Comparison of ENCODE assay signal across 1 cellular context in the genomic region with DNA sequence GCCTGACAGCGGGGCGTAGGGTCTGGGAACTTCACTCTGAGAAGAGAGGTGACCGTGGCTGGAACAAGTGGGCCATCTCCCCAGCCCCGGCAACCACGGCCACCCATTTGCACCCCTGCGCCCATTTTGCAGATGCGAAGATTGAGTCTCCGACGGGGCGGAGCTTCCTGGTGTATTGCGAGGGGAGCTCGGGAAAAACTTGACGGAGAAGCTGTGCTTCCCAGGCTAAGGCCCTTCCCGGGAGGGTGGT.
TF ChIP-seq lines count a peak whose summit lies in the region.

No MANE protein-coding gene starts in this region.

TF ChIP-seq in HepG2, 621 proteins besides CTCF, POLR2A, EP300 and RAD21 (continued from another document):
- TF ChIP-seq, protein P1, sequence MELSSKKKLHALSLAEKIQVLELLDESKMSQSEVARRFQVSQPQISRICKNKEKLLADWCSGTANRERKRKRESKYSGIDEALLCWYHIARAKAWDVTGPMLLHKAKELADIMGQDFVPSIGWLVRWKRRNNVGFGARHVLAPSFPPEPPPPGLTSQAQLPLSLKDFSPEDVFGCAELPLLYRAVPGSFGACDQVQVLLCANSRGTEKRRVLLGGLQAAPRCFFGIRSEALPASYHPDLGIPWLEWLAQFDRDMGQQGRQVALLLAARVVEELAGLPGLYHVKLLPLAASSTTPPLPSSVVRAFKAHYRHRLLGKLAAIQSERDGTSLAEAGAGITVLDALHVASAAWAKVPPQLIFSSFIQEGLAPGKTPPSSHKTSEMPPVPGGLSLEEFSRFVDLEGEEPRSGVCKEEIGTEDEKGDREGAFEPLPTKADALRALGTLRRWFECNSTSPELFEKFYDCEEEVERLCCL (CRISPR knock-in tag; IDR thresholded peaks at IDR 0.05; ENCODE audit: borderline replicate concordance) = no peak
- TF ChIP-seq, protein P2, sequence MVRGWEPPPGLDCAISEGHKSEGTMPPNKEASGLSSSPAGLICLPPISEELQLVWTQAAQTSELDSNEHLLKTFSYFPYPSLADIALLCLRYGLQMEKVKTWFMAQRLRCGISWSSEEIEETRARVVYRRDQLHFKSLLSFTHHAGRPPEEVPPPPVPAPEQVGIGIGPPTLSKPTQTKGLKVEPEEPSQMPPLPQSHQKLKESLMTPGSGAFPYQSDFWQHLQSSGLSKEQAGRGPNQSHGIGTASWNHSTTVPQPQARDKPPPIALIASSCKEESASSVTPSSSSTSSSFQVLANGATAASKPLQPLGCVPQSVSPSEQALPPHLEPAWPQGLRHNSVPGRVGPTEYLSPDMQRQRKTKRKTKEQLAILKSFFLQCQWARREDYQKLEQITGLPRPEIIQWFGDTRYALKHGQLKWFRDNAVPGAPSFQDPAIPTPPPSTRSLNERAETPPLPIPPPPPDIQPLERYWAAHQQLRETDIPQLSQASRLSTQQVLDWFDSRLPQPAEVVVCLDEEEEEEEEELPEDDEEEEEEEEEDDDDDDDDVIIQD (CRISPR knock-in tag; IDR thresholded peaks at IDR 0.05; ENCODE audit: low read depth) = no peak
- no peak for TF ChIP-seq NKX3-1 (CRISPR knock-in tag; IDR thresholded peaks at IDR 0.05)
- TF ChIP-seq, protein P3, sequence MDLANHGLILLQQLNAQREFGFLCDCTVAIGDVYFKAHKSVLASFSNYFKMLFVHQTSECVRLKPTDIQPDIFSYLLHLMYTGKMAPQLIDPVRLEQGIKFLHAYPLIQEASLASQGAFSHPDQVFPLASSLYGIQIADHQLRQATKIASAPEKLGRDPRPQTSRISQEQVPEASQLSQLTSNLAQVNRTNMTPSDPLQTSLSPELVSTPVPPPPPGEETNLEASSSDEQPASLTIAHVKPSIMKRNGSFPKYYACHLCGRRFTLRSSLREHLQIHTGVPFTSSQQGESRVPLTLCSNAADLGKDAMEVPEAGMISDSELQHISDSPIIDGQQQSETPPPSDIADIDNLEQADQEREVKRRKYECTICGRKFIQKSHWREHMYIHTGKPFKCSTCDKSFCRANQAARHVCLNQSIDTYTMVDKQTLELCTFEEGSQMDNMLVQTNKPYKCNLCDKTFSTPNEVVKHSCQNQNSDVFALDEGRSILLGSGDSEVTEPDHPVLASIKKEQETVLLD (CRISPR knock-in tag; IDR thresholded peaks at IDR 0.05; ENCODE audit: low read depth) = no peak
- TF ChIP-seq MATR3 (CRISPR knock-in tag; IDR thresholded peaks at IDR 0.05) = no peak
- no peak for TF ChIP-seq ZSCAN30 (CRISPR knock-in tag; IDR thresholded peaks at IDR 0.05)
- TF ChIP-seq ISX (CRISPR knock-in tag; conservative IDR thresholded peaks at IDR 0.05) = no peak
- TF ChIP-seq ZNF644 (CRISPR knock-in tag; IDR thresholded peaks at IDR 0.05; ENCODE audit: low read depth) = no peak
- TF ChIP-seq, protein P4, sequence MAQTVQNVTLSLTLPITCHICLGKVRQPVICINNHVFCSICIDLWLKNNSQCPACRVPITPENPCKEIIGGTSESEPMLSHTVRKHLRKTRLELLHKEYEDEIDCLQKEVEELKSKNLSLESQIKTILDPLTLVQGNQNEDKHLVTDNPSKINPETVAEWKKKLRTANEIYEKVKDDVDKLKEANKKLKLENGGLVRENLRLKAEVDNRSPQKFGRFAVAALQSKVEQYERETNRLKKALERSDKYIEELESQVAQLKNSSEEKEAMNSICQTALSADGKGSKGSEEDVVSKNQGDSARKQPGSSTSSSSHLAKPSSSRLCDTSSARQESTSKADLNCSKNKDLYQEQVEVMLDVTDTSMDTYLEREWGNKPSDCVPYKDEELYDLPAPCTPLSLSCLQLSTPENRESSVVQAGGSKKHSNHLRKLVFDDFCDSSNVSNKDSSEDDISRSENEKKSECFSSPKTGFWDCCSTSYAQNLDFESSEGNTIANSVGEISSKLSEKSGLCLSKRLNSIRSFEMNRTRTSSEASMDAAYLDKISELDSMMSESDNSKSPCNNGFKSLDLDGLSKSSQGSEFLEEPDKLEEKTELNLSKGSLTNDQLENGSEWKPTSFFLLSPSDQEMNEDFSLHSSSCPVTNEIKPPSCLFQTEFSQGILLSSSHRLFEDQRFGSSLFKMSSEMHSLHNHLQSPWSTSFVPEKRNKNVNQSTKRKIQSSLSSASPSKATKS (CRISPR knock-in tag; IDR thresholded peaks at IDR 0.05) = 0 out of 2 replicates have a peak, but pooled peaks have one; percentile 96
- no peak for TF ChIP-seq GPBP1L1 (CRISPR knock-in tag; IDR thresholded peaks at IDR 0.05)
